Comparison of ENCODE assay signal across 18 cellular contexts in genomic region chr10:126581648-126582046, GRCh38.
DNase-seq lines count a peak whose midpoint lies in the region; ATAC-seq and TF ChIP-seq lines count a peak whose summit lies in the region.
"Had no signal": no experiment of that assay in that cellular context is flagged by ENCODE, and none has a peak within 500 bp of the region (broad histone marks: within the 10 kb centered on the region; RNA-seq: fewer than 3 reads in every experiment).

No MANE protein-coding gene starts in this region.

- H3K4me2 ChIP-seq in IMR-90 (ENCODE audit: low read depth, low read length) (no peak overlapping the region), SK-N-SH (no peak overlapping the region), mesenchymal stem cell (ENCODE audit: low read length, poor library complexity, severe bottlenecking) (no peak overlapping the region)

- dilution Hi-C loops in IMR-90 (cut with HindIII; ENCODE audit: low sequenced_read_pairs, unreplicated experiment): no loop called here

- no peak overlapping the region for H4K5ac ChIP-seq in IMR-90 (ENCODE audit: low read depth, low read length)

- H3K9me3 ChIP-seq in IMR-90 (ENCODE audit: control insufficient read depth, insufficient read depth, low read length) (no peaks in the 10 kb centered on the region), SK-N-SH (no peaks in the 10 kb centered on the region), mesenchymal stem cell (ENCODE audit: control insufficient read depth, low read length) (peaks cover 7% of the 10 kb centered on the region)
- H3K9me3 ChIP-seq: BE2C had no signal

- POLR2A ChIA-PET in IMR-90 (lab: Charles Lee; ENCODE audit: unreplicated experiment): no interaction called here
- POLR2A ChIA-PET in SK-N-SH (lab: Yijun Ruan, JAX): no interaction called here

- H3K9ac ChIP-seq in IMR-90 (ENCODE audit: low read depth, low read length) (no peak overlapping the region), SK-N-SH (no peak overlapping the region), mesenchymal stem cell (ENCODE audit: low read length) (no peak overlapping the region)
- H3K9ac ChIP-seq: GM23248 had no signal

- no peak for DNase-seq in IMR-90
- no peak for DNase-seq in SK-N-SH
- no peak for DNase-seq in mesenchymal stem cell
- DNase-seq in dedifferentiated amniotic fluid mesenchymal stem cell (ENCODE audit: extremely low spot score): no peak
- no peak for DNase-seq in NCI-H2171 treated with DMSO at 0.1 percent for 48 hours (lab: John Stamatoyannopoulos, UW)
- no peak for DNase-seq in T-helper 2 cell treated with Interferon-gamma antibody and Interleukin-4, amounts not matched to agents 5 μg/mL and 100 μg/mL, for 36 hours (ENCODE audit: low spot score)
- DNase-seq in stimulated activated CD4-positive, alpha-beta T cell treated with anti-CD3 and anti-CD28 coated beads, Interleukin-4, amount 100 ng/mL, for 4 hours: no peak
- DNase-seq: ACHN; BE2C; C1 segment of cervical spinal cord; CD4-positive, alpha-beta T cell; DMS153; DMS79; GDM1; GM23248; HCEC 1CT; HFFc6 had no signal

- H3K9me3 Mint-ChIP-seq in T-helper 2 cell treated with Interferon-gamma antibody and Interleukin-4, amounts not matched to agents 5 μg/mL and 100 μg/mL, for 36 hours: peaks cover 6% of the 10 kb centered on the region
- H3K9me3 Mint-ChIP-seq: CD4-positive, alpha-beta T cell had no signal

- H2AK9ac ChIP-seq in IMR-90 (replicated peaks; ENCODE audit: low read depth, low read length, poor library complexity): no peak overlapping the region

- H2BK15ac ChIP-seq in IMR-90 (ENCODE audit: low read depth, low read length) (no peak overlapping the region), mesenchymal stem cell (ENCODE audit: low read depth, poor library complexity, severe bottlenecking) (no peak overlapping the region)

- in situ Hi-C loops in IMR-90 (cut with MboI; ENCODE audit: low sequenced_read_pairs): no loop called here

- H3K4me3 Mint-ChIP-seq in T-helper 2 cell treated with Interferon-gamma antibody and Interleukin-4, amounts not matched to agents 5 μg/mL and 100 μg/mL, for 36 hours: no peak overlapping the region
- H3K4me3 Mint-ChIP-seq: CD4-positive, alpha-beta T cell; HFFc6 had no signal

- H3K27ac ChIP-seq in IMR-90 (ENCODE audit: insufficient read depth, low read length) (no peak overlapping the region), SK-N-SH (ENCODE audit: low read depth in 2 of 2, low read length in 1 of 2) (no peak overlapping the region), mesenchymal stem cell (ENCODE audit: low read length, poor library complexity, severe bottlenecking) (no peak overlapping the region)
- H3K27ac ChIP-seq: GM23248, HL-60 had no signal

- H3F3A ChIP-seq in SK-N-SH (replicated peaks; ENCODE audit: insufficient read depth): no peaks in the 10 kb centered on the region

- H2BK5ac ChIP-seq in IMR-90 (ENCODE audit: low read depth, low read length, poor library complexity, severe bottlenecking): no peak overlapping the region
- no peak overlapping the region for H2BK5ac ChIP-seq in mesenchymal stem cell (ENCODE audit: low read depth, low read length, poor library complexity, severe bottlenecking)

- H3K9me2 ChIP-seq in SK-N-SH: no peaks in the 10 kb centered on the region

- H4K20me1 ChIP-seq in IMR-90 (ENCODE audit: insufficient read depth, low read length): no peaks in the 10 kb centered on the region
- no peaks in the 10 kb centered on the region for H4K20me1 ChIP-seq in SK-N-SH (ENCODE audit: insufficient read depth)

- H3K4ac ChIP-seq in IMR-90 (ENCODE audit: low read depth, low read length) (no peak overlapping the region), mesenchymal stem cell (ENCODE audit: low read depth in 1 of 2, low read length in 2 of 2) (no peak overlapping the region)

- no peak overlapping the region for H3K23ac ChIP-seq in IMR-90 (ENCODE audit: low read depth, low read length)
- H3K23ac ChIP-seq in mesenchymal stem cell (ENCODE audit: low read length in 2 of 2): no peak overlapping the region

- no peaks in the 10 kb centered on the region for H3K36me3 ChIP-seq in IMR-90 (ENCODE audit: control insufficient read depth, insufficient read depth, low read length)
- no peaks in the 10 kb centered on the region for H3K36me3 ChIP-seq in SK-N-SH (replicated peaks in 1 of 2; ENCODE audit: control insufficient read depth in 1 of 2, insufficient read depth in 2 of 2, low read length in 1 of 2)
- H3K36me3 ChIP-seq in mesenchymal stem cell (ENCODE audit: control insufficient read depth in 1 of 2, insufficient read depth in 2 of 2, low read depth in 1 of 2, low read length in 2 of 2): no peaks in the 10 kb centered on the region
- H3K36me3 ChIP-seq: BE2C had no signal

- no peak overlapping the region for H4K8ac ChIP-seq in IMR-90 (ENCODE audit: low read depth in 2 of 2, low read length in 2 of 2)
- H4K8ac ChIP-seq in mesenchymal stem cell (ENCODE audit: low read length): no peak overlapping the region

- H3K4me1 Mint-ChIP-seq in T-helper 2 cell treated with Interferon-gamma antibody and Interleukin-4, amounts not matched to agents 5 μg/mL and 100 μg/mL, for 36 hours (ENCODE audit: low read depth): no peaks in the 10 kb centered on the region

- H2AFZ ChIP-seq in IMR-90 (replicated peaks; ENCODE audit: low read length, poor library complexity): peak overlapping the region; percentile 37
- H2AFZ ChIP-seq in SK-N-SH (ENCODE audit: low read depth): no peak overlapping the region
- H2AFZ ChIP-seq in mesenchymal stem cell (ENCODE audit: low read depth, low read length): peak overlapping the region; percentile 31
- H2AFZ ChIP-seq: GM23248 had no signal

- TF ChIP-seq CTCF in IMR-90 (conservative IDR thresholded peaks at IDR 0.05; ENCODE audit: low read depth, low read length): no peak
- TF ChIP-seq CTCF in SK-N-SH (IDR thresholded peaks at IDR 0.05): no peak

- H3K79me2 ChIP-seq in SK-N-SH (ENCODE audit: insufficient read depth): no peaks in the 10 kb centered on the region

- no peak overlapping the region for H2BK12ac ChIP-seq in mesenchymal stem cell (ENCODE audit: low read length in 2 of 2)

- TF ChIP-seq RAD21 in IMR-90 (IDR thresholded peaks at IDR 0.05; ENCODE audit: low read length) (no peak), SK-N-SH (IDR thresholded peaks at IDR 0.05; ENCODE audit: low read length) (no peak)

- H3K9me1 ChIP-seq in IMR-90 (ENCODE audit: insufficient read depth, low read length): no peaks in the 10 kb centered on the region

- CTCF ChIA-PET in IMR-90 (lab: Yijun Ruan, JAX) (no interaction called here), SK-N-SH (lab: Yijun Ruan, JAX) (interaction anchor here (1.0 to 1.4 kb wide), 2 partner anchors 16 to 21 kb away, joined by 3 to 5 read pairs; no protein-coding TSS in a partner anchor)

- H2BK120ac ChIP-seq in IMR-90 (ENCODE audit: low read depth, low read length) (no peak overlapping the region), mesenchymal stem cell (ENCODE audit: low read depth, low read length) (no peak overlapping the region)

- H2BK20ac ChIP-seq in IMR-90 (ENCODE audit: low read depth, low read length): no peak overlapping the region

- no peaks in the 10 kb centered on the region for H3K27me3 Mint-ChIP-seq in T-helper 2 cell treated with Interferon-gamma antibody and Interleukin-4, amounts not matched to agents 5 μg/mL and 100 μg/mL, for 36 hours (ENCODE audit: low read depth)

- H3K56ac ChIP-seq in IMR-90 (ENCODE audit: extremely low read depth, insufficient read depth, low read length): no peak overlapping the region

- H3K27me3 ChIP-seq in IMR-90 (ENCODE audit: control insufficient read depth, insufficient read depth, low read length): peaks cover 1% of the 10 kb centered on the region
- H3K27me3 ChIP-seq in SK-N-SH (ENCODE audit: insufficient read depth): no peaks in the 10 kb centered on the region; the same call in 1 of the 2 replicates
- peaks cover 39 to 48% of the 10 kb centered on the region in 2 experiments for H3K27me3 ChIP-seq in mesenchymal stem cell (ENCODE audit: control insufficient read depth in 1 of 2, insufficient read depth in 1 of 2, low read length in 2 of 2)
- H3K27me3 ChIP-seq: BE2C had no signal

- H3K79me1 ChIP-seq in IMR-90 (ENCODE audit: low read depth in 1 of 2, low read length in 2 of 2) (no peaks in the 10 kb centered on the region), mesenchymal stem cell (replicated peaks; ENCODE audit: low read length, poor library complexity, severe bottlenecking) (no peaks in the 10 kb centered on the region)

- no peaks in the 10 kb centered on the region for H3K36me3 Mint-ChIP-seq in T-helper 2 cell treated with Interferon-gamma antibody and Interleukin-4, amounts not matched to agents 5 μg/mL and 100 μg/mL, for 36 hours (ENCODE audit: low read depth)

- H3K14ac ChIP-seq in IMR-90 (replicated peaks; ENCODE audit: low read depth, low read length) (no peak overlapping the region), mesenchymal stem cell (ENCODE audit: low read length in 2 of 2) (peak overlapping the region in 1 of 2 experiments; percentile 50)

- no peak overlapping the region for H3K27ac Mint-ChIP-seq in T-helper 2 cell treated with Interferon-gamma antibody and Interleukin-4, amounts not matched to agents 5 μg/mL and 100 μg/mL, for 36 hours
- H3K27ac Mint-ChIP-seq: CD4-positive, alpha-beta T cell; HFFc6 had no signal

- H3K4me3 ChIP-seq in IMR-90 (ENCODE audit: insufficient read depth, low read depth, low read length) (no peak overlapping the region), SK-N-SH (ENCODE audit: low read depth in 2 of 2, low read length in 1 of 2) (no peak overlapping the region), mesenchymal stem cell (ENCODE audit: insufficient read depth in 1 of 2, low read depth in 1 of 2, low read length in 2 of 2) (no peak overlapping the region)
- H3K4me3 ChIP-seq: GM23248 had no signal

- no peak for ATAC-seq in IMR-90 (ENCODE audit: low read depth)

- intact Hi-C loops in IMR-90 (cut with micrococcal nuclease): no loop called here

- H3K4me1 ChIP-seq in IMR-90 (ENCODE audit: control insufficient read depth, insufficient read depth, low read length): no peaks in the 10 kb centered on the region
- no peaks in the 10 kb centered on the region for H3K4me1 ChIP-seq in SK-N-SH (ENCODE audit: control insufficient read depth in 1 of 2, insufficient read depth in 2 of 2, low read depth in 1 of 2, low read length in 1 of 2)
- H3K4me1 ChIP-seq in mesenchymal stem cell (ENCODE audit: control insufficient read depth, insufficient read depth, low read depth, low read length): no peaks in the 10 kb centered on the region
- H3K4me1 ChIP-seq: BE2C had no signal

- no peak for TF ChIP-seq POLR2A in IMR-90 (IDR thresholded peaks at IDR 0.05; ENCODE audit: low read depth, low read length)

- BruUV-seq in IMR-90 (replicated peaks; lab: Mats Ljungman, UMichigan): no TSS peak

- H4K91ac ChIP-seq in IMR-90 (ENCODE audit: insufficient read depth, low read depth, low read length): no peak overlapping the region
- H4K91ac ChIP-seq in mesenchymal stem cell (ENCODE audit: low read length): no peak overlapping the region

- WGBS in IMR-90 (ENCODE audit: extremely low coverage in 2 of 2, insufficient read length in 1 of 2), 2 experiments: 83% methylated on average over 2 of the region's 7 CpGs; no CpG with 5 or more reads in 1 of the 2 experiments
- WGBS in SK-N-SH (ENCODE audit: low lambda C conversion rate): 48% methylated on average over 5 of the region's 7 CpGs
- 94% methylated on average over 7 of the region's 7 CpGs for WGBS in mesenchymal stem cell

- no peak for TF ChIP-seq EP300 in SK-N-SH (IDR thresholded peaks at IDR 0.05; ENCODE audit: borderline replicate concordance in 1 of 2, low read depth in 1 of 2, low read length in 1 of 2)

- H2AK5ac ChIP-seq in IMR-90 (ENCODE audit: low read depth, low read length) (no peak overlapping the region), mesenchymal stem cell (ENCODE audit: low read length, severe bottlenecking) (no peak overlapping the region)

- H3K18ac ChIP-seq in IMR-90 (ENCODE audit: low read depth, low read length): no peak overlapping the region
- H3K18ac ChIP-seq in mesenchymal stem cell (ENCODE audit: low read depth in 1 of 2, low read length in 2 of 2): peak overlapping the region in 1 of 2 experiments; percentile 32
